14 cellular contexts compared by ENCODE assay signal in genomic region chr1:107536266-107536665, GRCh38.
DNase-seq lines count a peak whose midpoint lies in the region; ATAC-seq, FAIRE-seq and TF ChIP-seq lines count a peak whose summit lies in the region.
"Had no signal": no experiment of that assay in that cellular context is flagged by ENCODE, and none has a peak within 500 bp of the region (broad histone marks: within the 10 kb centered on the region; RNA-seq: fewer than 3 reads in every experiment).

No MANE protein-coding gene starts in this region.

- H3K4me1 Mint-ChIP-seq in natural killer cell = no peaks in the 10 kb centered on the region

- H3K36me3 Mint-ChIP-seq in natural killer cell = no peaks in the 10 kb centered on the region
- H3K36me3 Mint-ChIP-seq: brain had no signal

- no peaks in the 10 kb centered on the region for H3K27me3 ChIP-seq in breast epithelium

- TF ChIP-seq CTCF in breast epithelium (IDR thresholded peaks at IDR 0.05) (no peak), natural killer cell (IDR thresholded peaks at IDR 0.05) (no peak)

- H3K27ac Mint-ChIP-seq in natural killer cell = no peak overlapping the region
- H3K27ac Mint-ChIP-seq: activated CD8-positive, alpha-beta T cell treated with anti-CD3 and anti-CD28 coated beads for 36 hours; effector memory CD8-positive, alpha-beta T cell had no signal

- no peak overlapping the region for H3K4me3 ChIP-seq in breast epithelium
- no peak overlapping the region for H3K4me3 ChIP-seq in skin epidermis

- peak overlapping the region; percentile 36 to 66 for H3K27ac ChIP-seq in breast epithelium
- H3K27ac ChIP-seq in skin epidermis = peak overlapping the region in 14 of 21 experiments; percentile 33 to 83 (median 66)
- H3K27ac ChIP-seq: HL-60 had no signal

- DNase-seq in H54 (ENCODE audit: insufficient read length, low spot score) = no peak
- DNase-seq in NCI-H1694 treated with DMSO at 0.1 percent for 48 hours (lab: John Stamatoyannopoulos, UW) = peak; percentile 59
- no peak for DNase-seq in breast epithelium (ENCODE audit: low spot score in 2 of 2)
- DNase-seq in natural killer cell = no peak
- no peak for DNase-seq in inferior parietal cortex (ENCODE audit: extremely low spot score)
- DNase-seq: activated CD8-positive, alpha-beta T cell treated with anti-CD3 and anti-CD28 coated beads for 36 hours; activated effector memory CD4-positive, alpha-beta T cell treated with Interleukin-2 at 50 U/mL for 16 hours; effector memory CD8-positive, alpha-beta T cell; stimulated activated naive CD8-positive, alpha-beta T cell treated with anti-CD3 and anti-CD28 coated beads, Interleukin-15, Interleukin-2, amounts not matched to agents 100 U/mL and 50 U/mL, for 24 hours had no signal

- FAIRE-seq in H54 (lab: Jason Lieb, UNC) = peak; percentile 53

- no peaks in the 10 kb centered on the region for H3K4me1 ChIP-seq in breast epithelium

- peaks cover 13 to 23% of the 10 kb centered on the region in 2 donors for H3K27me3 Mint-ChIP-seq in natural killer cell (ENCODE audit: low read depth in 2 of 2)
- H3K27me3 Mint-ChIP-seq: activated CD8-positive, alpha-beta T cell treated with anti-CD3 and anti-CD28 coated beads for 36 hours had no signal

- H3K36me3 ChIP-seq in breast epithelium = no peaks in the 10 kb centered on the region

- TF ChIP-seq POLR2A in H54 (IDR thresholded peaks at IDR 0.05; ENCODE audit: low read depth, low read length) (no peak), breast epithelium (IDR thresholded peaks at IDR 0.05) (no peak)

- H3K9me3 Mint-ChIP-seq in natural killer cell = no peaks in the 10 kb centered on the region
- H3K9me3 Mint-ChIP-seq: activated CD8-positive, alpha-beta T cell treated with anti-CD3 and anti-CD28 coated beads for 36 hours; effector memory CD8-positive, alpha-beta T cell had no signal

- no peak for ATAC-seq in natural killer cell
- ATAC-seq in GM19351 (IDR thresholded peaks at IDR 0.05; ENCODE audit: unreplicated experiment) = no peak
- no peak for ATAC-seq in HG02798 (IDR thresholded peaks at IDR 0.05; ENCODE audit: poor library complexity, unreplicated experiment)
- ATAC-seq: activated CD8-positive, alpha-beta T cell treated with anti-CD3 and anti-CD28 coated beads for 36 hours; effector memory CD8-positive, alpha-beta T cell; stimulated activated naive CD8-positive, alpha-beta T cell treated with anti-CD3 and anti-CD28 coated beads, Interleukin-15, Interleukin-2, amounts not matched to agents 100 U/mL and 50 U/mL, for 24 hours had no signal

- no peaks in the 10 kb centered on the region for H3K9me3 ChIP-seq in breast epithelium

- intact Hi-C loops in breast epithelium (cut with DNase I; ENCODE audit: low total_unique reads) = no loop called here
- intact Hi-C loops in natural killer cell (cut with micrococcal nuclease) = no loop called here

- H3K4me3 Mint-ChIP-seq in natural killer cell = no peak overlapping the region
- H3K4me3 Mint-ChIP-seq: activated CD8-positive, alpha-beta T cell treated with anti-CD3 and anti-CD28 coated beads for 36 hours; effector memory CD8-positive, alpha-beta T cell had no signal
